ENCODE assay signal across 22 cellular contexts in the genomic region with DNA sequence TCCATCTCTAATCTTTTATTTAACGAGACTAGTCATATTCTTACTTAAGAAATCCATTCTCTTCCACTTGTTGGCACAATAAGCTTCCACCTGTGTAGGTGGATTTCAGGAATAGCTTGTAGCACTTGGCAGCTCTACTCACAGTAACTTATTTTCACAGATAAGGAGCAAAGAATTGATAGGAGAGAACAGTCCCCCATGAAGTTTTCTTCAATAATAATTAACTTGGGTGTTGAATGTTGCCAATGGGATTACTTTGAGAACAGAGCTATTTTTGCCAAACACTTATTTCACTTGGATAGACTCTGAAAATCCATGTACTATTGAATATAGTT.
DNase-seq lines count a peak whose midpoint lies in the region; ATAC-seq and TF ChIP-seq lines count a peak whose summit lies in the region.
"Had no signal": no experiment of that assay in that cellular context is flagged by ENCODE, and none has a peak within 500 bp of the region (broad histone marks: within the 10 kb centered on the region; RNA-seq: fewer than 3 reads in every experiment).

No MANE protein-coding gene starts in this region.

- no peaks in the 10 kb centered on the region for H3K36me3 ChIP-seq in mucosa of descending colon (ENCODE audit: low read depth)
- H3K36me3 ChIP-seq in ascending aorta, result no peaks in the 10 kb centered on the region
- H3K36me3 ChIP-seq: BE2C, BLaER1 had no signal

- intact Hi-C loops in left colon (cut with DNase I, micrococcal nuclease), result no loop called here
- intact Hi-C loops in mucosa of descending colon (cut with DNase I, micrococcal nuclease), result no loop called here
- intact Hi-C loops in left cardiac atrium (cut with DNase I), result no loop called here
- intact Hi-C loops in ascending aorta (cut with DNase I), result no loop called here

- H3K27ac ChIP-seq in ascending aorta, result no peak overlapping the region
- H3K27ac ChIP-seq: BLaER1 had no signal

- DNase-seq in left colon (no peak), mucosa of descending colon (no peak), left cardiac atrium (no peak), ascending aorta (ENCODE audit: low spot score in 2 of 2) (no peak)
- DNase-seq: 8988T; ACHN; BE2C; C1 segment of cervical spinal cord; CD4-positive, alpha-beta memory T cell; CD4-positive, CD25-positive, alpha-beta regulatory T cell; CD8-positive, alpha-beta memory T cell; COR-L47; DMS 273 treated with DMSO at 0.1 percent for 48 hours; DMS153; DMS53; DMS79; DND-41; EL; GDM1 had no signal

- ATAC-seq in left colon (peak; percentile 62), mucosa of descending colon (peak; percentile 38), GM21367 (IDR thresholded peaks at IDR 0.05; ENCODE audit: unreplicated experiment) (no peak), left cardiac atrium (no peak)
- ATAC-seq: GM12878 had no signal

- no peaks in the 10 kb centered on the region for H3K27me3 ChIP-seq in ascending aorta
- H3K27me3 ChIP-seq: BE2C, BLaER1 had no signal

- H3K9me3 ChIP-seq in mucosa of descending colon (no peaks in the 10 kb centered on the region), ascending aorta (no peaks in the 10 kb centered on the region)
- H3K9me3 ChIP-seq: BE2C, BLaER1 had no signal

- TF ChIP-seq CTCF in mucosa of descending colon (IDR thresholded peaks at IDR 0.05), result no peak
- no peak for TF ChIP-seq CTCF in ascending aorta (IDR thresholded peaks at IDR 0.05)

- H3K4me3 ChIP-seq in mucosa of descending colon, result no peak overlapping the region
- H3K4me3 ChIP-seq in ascending aorta, result no peak overlapping the region
- H3K4me3 ChIP-seq: BLaER1, GM12878 had no signal

- H3K4me1 ChIP-seq in mucosa of descending colon (ENCODE audit: low read depth) (no peaks in the 10 kb centered on the region), ascending aorta (no peaks in the 10 kb centered on the region)
- H3K4me1 ChIP-seq: BE2C, BLaER1 had no signal

Comparison
In these comparisons a context has a peak if more than half of its experiments do, and no peak if none do; other contexts are left out.
1. ATAC-seq: peak in left colon (single experiment) and mucosa of descending colon (single experiment); none in GM21367 (single experiment) and left cardiac atrium (0 of 2).